8 cellular contexts compared by ENCODE assay signal in genomic region chr11:7577883-7578242, GRCh38.
DNase-seq lines count a peak whose midpoint lies in the region; ATAC-seq and TF ChIP-seq lines count a peak whose summit lies in the region.

No MANE protein-coding gene starts in this region.

- H3K4me3 ChIP-seq in NB4 (ENCODE audit: low read depth, low read length) (peak overlapping the region; percentile 21), mucosa of stomach (ENCODE audit: low read length) (peak overlapping the region; percentile 44)

- no peaks in the 10 kb centered on the region for H3K36me3 ChIP-seq in mucosa of stomach (ENCODE audit: control insufficient read depth, insufficient read depth, low read length)

- ATAC-seq in GM18502 (IDR thresholded peaks at IDR 0.05; ENCODE audit: poor library complexity, unreplicated experiment) (peak; percentile 49), GM19324 (IDR thresholded peaks at IDR 0.05; ENCODE audit: low FRiP score, unreplicated experiment) (no peak), HG02938 (IDR thresholded peaks at IDR 0.05; ENCODE audit: unreplicated experiment) (no peak)

- peak; percentile 88 for DNase-seq in NB4 (ENCODE audit: low read depth)
- DNase-seq in dermis microvascular lymphatic vessel endothelial cell (ENCODE audit: low read depth in 2 of 2) = peak; percentile 28 to 45
- no peak for DNase-seq in ecto neural progenitor cell (ENCODE audit: low spot score)
- no peak for DNase-seq in NCI-H1694 treated with DMSO at 0.1 percent for 48 hours (lab: John Stamatoyannopoulos, UW)

- peak overlapping the region; percentile 72 for H3K9ac ChIP-seq in mucosa of stomach (ENCODE audit: low read length)

- H3K9me3 ChIP-seq in mucosa of stomach (ENCODE audit: control insufficient read depth, low read length) = no peaks in the 10 kb centered on the region

- no peaks in the 10 kb centered on the region for H3K27me3 ChIP-seq in mucosa of stomach (ENCODE audit: control insufficient read depth, insufficient read depth, low read length)

- H3K4me1 ChIP-seq in mucosa of stomach (ENCODE audit: control insufficient read depth, insufficient read depth, low read length) = peaks cover 67% of the 10 kb centered on the region

- no peak for TF ChIP-seq CTCF in NB4 (IDR thresholded peaks at IDR 0.05; ENCODE audit: low read depth, low read length)

- TF ChIP-seq POLR2A in NB4 (IDR thresholded peaks at IDR 0.05; ENCODE audit: extremely low read depth, insufficient read length) = no peak

Comparison
In these comparisons a context has a peak if more than half of its experiments do, and no peak if none do; other contexts are left out.
1. DNase-seq: peak in NB4 (single experiment) and dermis microvascular lymphatic vessel endothelial cell (2 of 2); none in ecto neural progenitor cell (single experiment) and NCI-H1694 treated with DMSO at 0.1 percent for 48 hours (single experiment).